ENCODE assay signal across 8 cellular contexts in genomic region chr12:65169311-65170244, GRCh38. TPM values are rescaled to one million over a fixed set of nuclear protein-coding genes. Genes with fewer than 3 reads are reported as not detected.
DNase-seq lines count a peak whose midpoint lies in the region; ATAC-seq and TF ChIP-seq lines count a peak whose summit lies in the region.

Gene LEMD3, plus strand, starts transcription at chr12:65169583. Its CDS starts 14 bp downstream, at chr12:65169597.

- ATAC-seq in GM21717 (IDR thresholded peaks at IDR 0.05; ENCODE audit: unreplicated experiment) (peak; percentile 91), PC-3 (peak; percentile 88), mucosa of descending colon (peak; percentile 95)

- peaks cover 39% of the 10 kb centered on the region for H4K20me1 ChIP-seq in PC-3 (ENCODE audit: low read length)

- H3F3A ChIP-seq in PC-3 (ENCODE audit: low read length, unreplicated experiment) = no peaks in the 10 kb centered on the region

- H3K79me2 ChIP-seq in PC-3 (ENCODE audit: low read length) = peaks cover 52% of the 10 kb centered on the region

- BruUV-seq in PC-3 (replicated peaks; lab: Mats Ljungman, UMichigan) = no TSS peak

- H3K4me2 ChIP-seq in PC-3 (ENCODE audit: low read length) = peak within 1 kb of the TSS; percentile 78

- DNase-seq in DMS53 (lab: John Stamatoyannopoulos, UW) (peak; percentile 100), PC-3 (peak; percentile 97), activated T-cell treated with anti-CD3 and anti-CD28 coated beads for 48 hours (ENCODE audit: low read depth) (peak; percentile 89), epithelial cell of prostate (ENCODE audit: low read depth, low spot score) (peak; percentile 82), mucosa of descending colon (peak; percentile 97 to 98 (median 98))
- peak; percentile 90 for DNase-seq in Jurkat, Clone E6-1 (ENCODE audit: low read depth, low spot score)
- DNase-seq in stimulated activated CD8-positive, alpha-beta memory T cell treated with anti-CD3 and anti-CD28 coated beads, Interleukin-4, amount 100 ng/mL, for 1 hour (ENCODE audit: low read depth in 2 of 2, low spot score in 1 of 2) = peak; percentile 85

- H3K27me3 ChIP-seq in PC-3 (ENCODE audit: low read length) = no peaks in the 10 kb centered on the region

- H3K4me1 ChIP-seq in PC-3 (ENCODE audit: insufficient read depth, low read length) (peaks cover 28% of the 10 kb centered on the region), mucosa of descending colon (ENCODE audit: low read depth) (peaks cover 43% of the 10 kb centered on the region)

- CTCF ChIA-PET in PC-3 (lab: Charles Lee) = interaction anchor here (0.6 to 1.9 kb wide), 2 partner anchors 63 to 771 kb away, joined by 3 to 6 read pairs; no protein-coding TSS in a partner anchor

- no peak for TF ChIP-seq CTCF in PC-3 (conservative IDR thresholded peaks at IDR 0.05; ENCODE audit: low read depth, low read length)
- TF ChIP-seq CTCF in mucosa of descending colon (IDR thresholded peaks at IDR 0.05) = no peak

- H3K9me2 ChIP-seq in PC-3 (replicated peaks; ENCODE audit: low read length) = no peaks in the 10 kb centered on the region

- H3K9me3 ChIP-seq in PC-3 (ENCODE audit: low read length) (no peaks in the 10 kb centered on the region), mucosa of descending colon (no peaks in the 10 kb centered on the region)

- POLR2A ChIA-PET in PC-3 (lab: Charles Lee; ENCODE audit: unreplicated experiment) = interaction anchor here (0.5 to 0.8 kb wide), 9 partner anchors 8 to 1346 kb away, joined by 3 to 19 read pairs (median 4); no protein-coding TSS in a partner anchor

- H3K9ac ChIP-seq in PC-3 (ENCODE audit: low read length) = peak within 1 kb of the TSS; percentile 93

- H2AFZ ChIP-seq in PC-3 (ENCODE audit: low read length) = peak within 1 kb of the TSS; percentile 95

- H3K27ac ChIP-seq in PC-3 (ENCODE audit: low read length) (peak within 1 kb of the TSS; percentile 47), epithelial cell of prostate (peak within 1 kb of the TSS; percentile 85)

- H3K36me3 ChIP-seq in PC-3 (ENCODE audit: low read depth, low read length) = peaks cover 5% of the 10 kb centered on the region; the same call in 1 of the 2 replicates
- no peaks in the 10 kb centered on the region for H3K36me3 ChIP-seq in mucosa of descending colon (ENCODE audit: low read depth)

- peak within 1 kb of the TSS; percentile 80 for H3K4me3 ChIP-seq in Jurkat, Clone E6-1 (ENCODE audit: low read length)
- peak within 1 kb of the TSS; percentile 79 for H3K4me3 ChIP-seq in PC-3 (ENCODE audit: low read length)
- H3K4me3 ChIP-seq in mucosa of descending colon = peak within 1 kb of the TSS; percentile 98

- intact Hi-C loops in PC-3 (cut with micrococcal nuclease) (loop anchor here (5.0 kb wide), 1 partner anchor 63 kb away; no protein-coding TSS in a partner anchor), mucosa of descending colon (cut with DNase I, micrococcal nuclease) (no loop called here)

RNA-seq across cellular contexts. Expression of gene LEMD3, which starts in this region (rescaled TPM):
- polyA plus RNA-seq in Jurkat, Clone E6-1 (2012; ENCODE audit: insufficient read depth, insufficient read length) = 12.5 TPM
- total RNA-seq in PC-3 (2014; rRNA removed) = 57.8 and 71.5 TPM in 2 replicates
- total RNA-seq in mucosa of descending colon = 10 to 100 TPM; 30.6 to 33.7 (median 32.2) TPM

Comparison
In these comparisons a context has a peak if more than half of its experiments do, and no peak if none do; other contexts are left out.
1. Peak in every context shown above with its lines: DNase-seq, ATAC-seq, H3K4me3 ChIP-seq and H3K27ac ChIP-seq.